Comparison of ENCODE assay signal across 8 cellular contexts in genomic region chrX:132480581-132481203, GRCh38. TPM values are rescaled to one million over a fixed set of nuclear protein-coding genes. Genes with fewer than 3 reads are reported as not detected.
DNase-seq lines count a peak whose midpoint lies in the region; ATAC-seq, FAIRE-seq and TF ChIP-seq lines count a peak whose summit lies in the region.

No MANE protein-coding gene starts in this region.

- ATAC-seq in GM21825 (IDR thresholded peaks at IDR 0.05; ENCODE audit: unreplicated experiment) (peak; percentile 88), T-helper 17 cell (peak; percentile 91)

- TF ChIP-seq CTCF in GM13976 (IDR thresholded peaks at IDR 0.05; ENCODE audit: borderline replicate concordance, control extremely low read depth, extremely low read depth, insufficient read depth, missing control alignments) (no peak), testis (IDR thresholded peaks at IDR 0.05) (no peak)

- peak overlapping the region; percentile 59 for H3K27ac ChIP-seq in mesodermal cell (ENCODE audit: low read depth, low read length, severe bottlenecking)
- H3K27ac ChIP-seq in testis, result peak overlapping the region in 1 of 2 donors; percentile 31

- H3K4me1 ChIP-seq in mesodermal cell (ENCODE audit: control insufficient read depth, insufficient read depth, low read length, poor library complexity, severe bottlenecking) (peaks cover 13% of the 10 kb centered on the region), testis (no peaks in the 10 kb centered on the region)

- WGBS in mesodermal cell (ENCODE audit: insufficient coverage in 2 of 2), 2 experiments, result 20% methylated on average over 1 of the region's 6 CpGs; no CpG with 5 or more reads in 1 of the 2 experiments
- 23 to 28% methylated on average over 3 to 6 of the region's 6 CpGs for WGBS in testis, 2 donors

- intact Hi-C loops in testis (cut with DNase I; ENCODE audit: low total_unique reads), result no loop called here

- H3K4me3 ChIP-seq in mesodermal cell (ENCODE audit: extremely low read depth, insufficient read depth, low read length, poor library complexity, severe bottlenecking), result no peak overlapping the region
- no peak overlapping the region for H3K4me3 ChIP-seq in testis

- H3K4me1 Mint-ChIP-seq in T-helper 17 cell, result peaks cover 9% of the 10 kb centered on the region

- H3K36me3 Mint-ChIP-seq in T-helper 17 cell (ENCODE audit: low read depth), result no peaks in the 10 kb centered on the region

- in situ Hi-C loops in GM13976 (cut with MboI; ENCODE audit: low sequenced_read_pairs, unreplicated experiment), result no loop called here

- DNase-seq in GM13976 (ENCODE audit: low spot score), result peak; percentile 30
- peak; percentile 47 to 50 for DNase-seq in Kasumi-1 (lab: John Stamatoyannopoulos, UW)
- DNase-seq in T-helper 17 cell, result peak in 1 of 3 donors; percentile 14
- DNase-seq in testis, result peak; percentile 27
- DNase-seq in middle frontal gyrus (ENCODE audit: extremely low spot score, low spot score), result no peak

- H3K36me3 ChIP-seq in mesodermal cell (ENCODE audit: control insufficient read depth, insufficient read depth, low read length) (no peaks in the 10 kb centered on the region), testis (ENCODE audit: low read depth, missing control alignments) (no peaks in the 10 kb centered on the region)

- no peaks in the 10 kb centered on the region for H3K27me3 Mint-ChIP-seq in T-helper 17 cell

- peak overlapping the region; percentile 79 for H3K4me3 Mint-ChIP-seq in T-helper 17 cell

- TF ChIP-seq POLR2A in testis (IDR thresholded peaks at IDR 0.05), result no peak

- peak; percentile 47 for FAIRE-seq in colon (lab: Jason Lieb, UNC)

- H3K27ac Mint-ChIP-seq in T-helper 17 cell, result peak overlapping the region; percentile 92

- H3K9me3 ChIP-seq in T-helper 17 cell (ENCODE audit: control insufficient read depth, low read length, poor library complexity, severe bottlenecking) (no peaks in the 10 kb centered on the region), mesodermal cell (ENCODE audit: control insufficient read depth, low read length) (no peaks in the 10 kb centered on the region), testis (no peaks in the 10 kb centered on the region)

- H3K27me3 ChIP-seq in testis, result no peaks in the 10 kb centered on the region

RNA-seq across cellular contexts. Expression of gene MBNL3, which starts 8.1 kb away (rescaled TPM):
- total RNA-seq in T-helper 17 cell (10 to 100 TPM; 32.5 to 34.1 TPM), testis (100 to 1,000 TPM; 175 to 319 TPM)
- polyA plus RNA-seq in mesodermal cell (2013, experiment 1 of 2), result 3.7 TPM
- polyA plus RNA-seq in mesodermal cell (2013, experiment 2 of 2), result 3.5 TPM
- 86.5 TPM for polyA plus RNA-seq in testis (ENCODE audit: insufficient read depth, low read depth, low replicate concordance)

Comparison
In these comparisons a context has a peak if more than half of its experiments do, and no peak if none do; other contexts are left out.
1. RNA of gene MBNL3, which starts 8.1 kb away (total RNA-seq): 175 to 319 TPM in testis; 32.5 to 34.1 TPM in T-helper 17 cell; every median in the first group is over 4 times any median in the second.